20 cellular contexts compared by ENCODE assay signal in genomic region chr6:127510876-127511275, GRCh38. TPM values are rescaled to one million over a fixed set of nuclear protein-coding genes. Genes with fewer than 3 reads are reported as not detected.
"Had no signal": no experiment of that assay in that cellular context is flagged by ENCODE, and none has a peak within 500 bp of the region (broad histone marks: within the 10 kb centered on the region; RNA-seq: fewer than 3 reads in every experiment).

No MANE protein-coding gene starts in this region.

- H3K4me3 Mint-ChIP-seq: naive thymus-derived CD8-positive, alpha-beta T cell; nephron progenitor cell; stimulated activated naive B cell treated with anti-CD40 and anti-IgM and Interleukin-4, amounts not matched to agents 10 μg/mL and 1 μg/mL and 100 μg/mL, for 72 hours; stimulated activated naive CD8-positive, alpha-beta T cell treated with anti-CD3 and anti-CD28 coated beads, Interleukin-15, Interleukin-2, amounts not matched to agents 100 ng/mL and 50 ng/mL, for 24 hours had no signal

- H3K36me3 Mint-ChIP-seq: stimulated activated naive B cell treated with anti-CD40 and anti-IgM and Interleukin-4, amounts not matched to agents 10 μg/mL and 1 μg/mL and 100 μg/mL, for 72 hours had no signal

- FAIRE-seq: frontal cortex, islet of Langerhans, pancreas, small intestine, urothelium cell line had no signal

- H3K9me3 Mint-ChIP-seq: nephron progenitor cell; stimulated activated naive CD8-positive, alpha-beta T cell treated with anti-CD3 and anti-CD28 coated beads, Interleukin-15, Interleukin-2, amounts not matched to agents 100 ng/mL and 50 ng/mL, for 24 hours had no signal

- DNase-seq: cortex of kidney; head of caudate nucleus; left cardiac atrium; left lung; mesenchymal stem cell; naive thymus-derived CD8-positive, alpha-beta T cell; nephron progenitor cell; pancreas; right lobe of liver; small intestine; stimulated activated CD4-positive, alpha-beta T cell treated with anti-CD3 and anti-CD28 coated beads, Interleukin-15, amount 100 ng/mL, for 24 hours; stimulated activated CD4-positive, alpha-beta T cell treated with anti-CD3 and anti-CD28 coated beads, Interleukin-2, amount 100 ng/mL, for 48 hours; stimulated activated naive B cell treated with anti-CD40 and anti-IgM and Interleukin-4, amounts not matched to agents 10 μg/mL and 1 μg/mL and 100 μg/mL, for 72 hours; upper lobe of left lung had no signal

- ATAC-seq: left cardiac atrium; left lung; naive thymus-derived CD8-positive, alpha-beta T cell; pancreas; right lobe of liver; stimulated activated naive B cell treated with anti-CD40 and anti-IgM and Interleukin-4, amounts not matched to agents 10 μg/mL and 1 μg/mL and 100 μg/mL, for 72 hours had no signal

- H3K27ac Mint-ChIP-seq: naive thymus-derived CD8-positive, alpha-beta T cell; nephron progenitor cell; stimulated activated naive B cell treated with anti-CD40 and anti-IgM and Interleukin-4, amounts not matched to agents 10 μg/mL and 1 μg/mL and 100 μg/mL, for 72 hours; stimulated activated naive CD8-positive, alpha-beta T cell treated with anti-CD3 and anti-CD28 coated beads, Interleukin-15, Interleukin-2, amounts not matched to agents 100 ng/mL and 50 ng/mL, for 24 hours had no signal

RNA-seq across cellular contexts. Expression of gene KIAA0408, which starts 51.7 kb away (rescaled TPM):
- total RNA-seq: dermis microvascular lymphatic vessel endothelial cell, lung microvascular endothelial cell had no signal
